ENCODE assay signal across 26 cellular contexts in genomic region chr14:62283837-62284236, GRCh38.
"Had no signal": no experiment of that assay in that cellular context is flagged by ENCODE, and none has a peak within 500 bp of the region (broad histone marks: within the 10 kb centered on the region; RNA-seq: fewer than 3 reads in every experiment).

No MANE protein-coding gene starts in this region.

- H3K4me3 ChIP-seq: stomach, suprapubic skin, testis, thoracic aorta, thyroid gland, tibial artery, tibial nerve, transverse colon, upper lobe of left lung, upper lobe of right lung, uterus, vagina had no signal

- H3K9me3 ChIP-seq: stomach, suprapubic skin, testis, thoracic aorta, thyroid gland, tibial artery, tibial nerve, transverse colon, upper lobe of left lung, upper lobe of right lung, uterus, vagina had no signal

- H3K36me3 ChIP-seq: stomach, suprapubic skin, thoracic aorta, thyroid gland, tibial artery, tibial nerve, transverse colon, upper lobe of left lung, upper lobe of right lung, uterus, vagina had no signal

- H3K27me3 ChIP-seq: stomach, suprapubic skin, testis, thyroid gland, tibial artery, tibial nerve, transverse colon, upper lobe of left lung, upper lobe of right lung, uterus, vagina had no signal

- DNase-seq: stimulated activated CD4-positive, alpha-beta T cell treated with anti-CD3 and anti-CD28 coated beads, Interleukin-2, amount 100 ng/mL, for 48 hours; stimulated activated CD4-positive, alpha-beta T cell treated with anti-CD3 and anti-CD28 coated beads, Interleukin-4, amount 100 ng/mL, for 1 hour; stimulated activated CD4-positive, alpha-beta T cell treated with anti-CD3 and anti-CD28 coated beads, Interleukin-4, amount 100 ng/mL, for 24 hours; stimulated activated CD4-positive, alpha-beta T cell treated with anti-CD3 and anti-CD28 coated beads, Interleukin-4, amount 100 ng/mL, for 4 hours; stimulated activated CD8-positive, alpha-beta memory T cell treated with anti-CD3 and anti-CD28 coated beads, Interleukin-4, amount 100 ng/mL, for 48 hours; stimulated activated naive B cell treated with anti-CD40 and anti-IgM and Interleukin-4, amounts not matched to agents 10 μg/mL and 1 μg/mL and 100 μg/mL, for 72 hours; stimulated activated naive CD4-positive, alpha-beta T cell; stimulated activated naive CD4-positive, alpha-beta T cell treated with Interleukin-2 at 50 U/mL for 16 hours; stimulated activated naive CD8-positive, alpha-beta T cell treated with anti-CD3 and anti-CD28 coated beads, Interleukin-15, amount 100 ng/mL, for 72 hours; stimulated activated naive CD8-positive, alpha-beta T cell treated with anti-CD3 and anti-CD28 coated beads, Interleukin-15, Interleukin-2, amounts not matched to agents 100 U/mL and 50 U/mL, for 24 hours; stomach; substantia nigra; testis; thyroid gland; tibial artery; transverse colon; trophoblast cell; upper lobe of right lung; uterus had no signal

- ATAC-seq: stimulated activated effector memory CD8-positive, alpha-beta T cell treated with anti-CD3 and anti-CD28 coated beads, Interleukin-12 subunit alpha, Interleukin-12 subunit beta, amount 100 ng/mL, for 72 hours; stimulated activated memory B cell treated with anti-CD40 and anti-IgM and Interleukin-4, amounts not matched to agents 10 μg/mL and 1 μg/mL and 100 μg/mL, for 72 hours; stimulated activated naive B cell treated with anti-CD40 and anti-IgM and Interleukin-4, amounts not matched to agents 10 μg/mL and 1 μg/mL and 100 μg/mL, for 72 hours; stimulated activated naive CD8-positive, alpha-beta T cell treated with anti-CD3 and anti-CD28 coated beads, Interleukin-15, amount 100 ng/mL, for 72 hours; stimulated activated naive CD8-positive, alpha-beta T cell treated with anti-CD3 and anti-CD28 coated beads, Interleukin-15, Interleukin-2, amounts not matched to agents 100 U/mL and 50 U/mL, for 24 hours; upper lobe of right lung had no signal

- H3K27ac ChIP-seq: stomach, suprapubic skin, testis, thoracic aorta, thyroid gland, tibial artery, tibial nerve, transverse colon, upper lobe of left lung, upper lobe of right lung, uterus, vagina had no signal

- H3K4me1 ChIP-seq: stomach, suprapubic skin, testis, thyroid gland, tibial artery, tibial nerve, transverse colon, upper lobe of left lung, upper lobe of right lung, uterus, vagina had no signal
